ENCODE assay signal across 1 cellular context in genomic region chr17:50863221-50863843, GRCh38.
TF ChIP-seq lines count a peak whose summit lies in the region.

No MANE protein-coding gene starts in this region.

TF ChIP-seq in HepG2, 621 proteins besides CTCF, POLR2A, EP300 and RAD21 (continued from another document and continues in another):
- no peak for TF ChIP-seq SIN3B (IDR thresholded peaks at IDR 0.05; ENCODE audit: low read length)
- TF ChIP-seq ZNF44 (CRISPR knock-in tag; IDR thresholded peaks at IDR 0.05) = no peak
- no peak for TF ChIP-seq HIVEP1 (CRISPR knock-in tag; IDR thresholded peaks at IDR 0.05)
- TF ChIP-seq SMC3 (IDR thresholded peaks at IDR 0.05; ENCODE audit: low read length) = peak; percentile 92
- TF ChIP-seq KAT7 (CRISPR knock-in tag; IDR thresholded peaks at IDR 0.05; ENCODE audit: borderline replicate concordance) = peak; percentile 92; the same call in 1 of the 2 replicates
- no peak for TF ChIP-seq ZNF720 (CRISPR knock-in tag; IDR thresholded peaks at IDR 0.05)
- no peak for TF ChIP-seq PCBP1 (IDR thresholded peaks at IDR 0.05; ENCODE audit: borderline replicate concordance, low read depth, low read length)
- no peak for TF ChIP-seq JDP2 (CRISPR knock-in tag; IDR thresholded peaks at IDR 0.05; ENCODE audit: borderline replicate concordance)
- peak; percentile 43; the same call in 1 of the 2 replicates for TF ChIP-seq RXRA (CRISPR knock-in tag; IDR thresholded peaks at IDR 0.05)
- peak; percentile 50 for TF ChIP-seq TEAD3 (CRISPR knock-in tag; optimal IDR thresholded peaks at IDR 0.05; ENCODE audit: borderline replicate concordance)
- TF ChIP-seq ZBTB8A (CRISPR knock-in tag; IDR thresholded peaks at IDR 0.05; ENCODE audit: borderline replicate concordance, low read depth) = no peak
- no peak for TF ChIP-seq NFRKB (IDR thresholded peaks at IDR 0.05)
- TF ChIP-seq, protein P1, sequence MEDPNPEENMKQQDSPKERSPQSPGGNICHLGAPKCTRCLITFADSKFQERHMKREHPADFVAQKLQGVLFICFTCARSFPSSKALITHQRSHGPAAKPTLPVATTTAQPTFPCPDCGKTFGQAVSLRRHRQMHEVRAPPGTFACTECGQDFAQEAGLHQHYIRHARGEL (CRISPR knock-in tag; IDR thresholded peaks at IDR 0.05) = no peak
- TF ChIP-seq PCBP2 (optimal IDR thresholded peaks at IDR 0.05; ENCODE audit: low read depth, low read length, poor library complexity, severe bottlenecking) = no peak
- no peak for TF ChIP-seq REL (CRISPR knock-in tag; conservative IDR thresholded peaks at IDR 0.05)
- no peak for TF ChIP-seq GATA4 (IDR thresholded peaks at IDR 0.05; ENCODE audit: borderline replicate concordance, low read depth)
- 0 out of 2 replicates have a peak, but pooled peaks have one; percentile 46 for TF ChIP-seq MLLT10 (CRISPR knock-in tag; IDR thresholded peaks at IDR 0.05)
- TF ChIP-seq GABPA (IDR thresholded peaks at IDR 0.05; ENCODE audit: low read depth, low read length) = no peak
- no peak for TF ChIP-seq GABPA (CRISPR knock-in tag; IDR thresholded peaks at IDR 0.05; ENCODE audit: low read depth)
- no peak for TF ChIP-seq SETDB1 (CRISPR knock-in tag; IDR thresholded peaks at IDR 0.05; ENCODE audit: borderline replicate concordance)
- TF ChIP-seq DNMT1 (CRISPR knock-in tag; IDR thresholded peaks at IDR 0.05) = 0 out of 2 replicates have a peak, but pooled peaks have one; percentile 43
- no peak for TF ChIP-seq NFATC3 (CRISPR knock-in tag; IDR thresholded peaks at IDR 0.05)
- no peak for TF ChIP-seq HOXA9 (CRISPR knock-in tag; IDR thresholded peaks at IDR 0.05; ENCODE audit: borderline replicate concordance)
- no peak for TF ChIP-seq ZNF234 (CRISPR knock-in tag; conservative IDR thresholded peaks at IDR 0.05)
- no peak for TF ChIP-seq REXO4 (CRISPR knock-in tag; IDR thresholded peaks at IDR 0.05; ENCODE audit: borderline replicate concordance)
- TF ChIP-seq TCF12 (IDR thresholded peaks at IDR 0.05) = no peak
- TF ChIP-seq TCF12 (CRISPR knock-in tag; IDR thresholded peaks at IDR 0.05) = no peak
- TF ChIP-seq, protein P2, sequence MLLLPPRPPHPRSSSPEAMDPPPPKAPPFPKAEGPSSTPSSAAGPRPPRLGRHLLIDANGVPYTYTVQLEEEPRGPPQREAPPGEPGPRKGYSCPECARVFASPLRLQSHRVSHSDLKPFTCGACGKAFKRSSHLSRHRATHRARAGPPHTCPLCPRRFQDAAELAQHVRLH (CRISPR knock-in tag; IDR thresholded peaks at IDR 0.05; ENCODE audit: borderline replicate concordance, low read depth) = peak; percentile 72; the same call in 1 of the 2 replicates
- TF ChIP-seq ZNF562 (CRISPR knock-in tag; IDR thresholded peaks at IDR 0.05; ENCODE audit: borderline replicate concordance) = no peak
- no peak for TF ChIP-seq ONECUT2 (CRISPR knock-in tag; IDR thresholded peaks at IDR 0.05)
- TF ChIP-seq ZNF24 (IDR thresholded peaks at IDR 0.05) = no peak
- no peak for TF ChIP-seq BRF2 (CRISPR knock-in tag; IDR thresholded peaks at IDR 0.05)
- TF ChIP-seq ZNF839 (CRISPR knock-in tag; IDR thresholded peaks at IDR 0.05; ENCODE audit: borderline replicate concordance) = no peak; the same call in 1 of the 2 replicates
- TF ChIP-seq HNF4G (IDR thresholded peaks at IDR 0.05; ENCODE audit: borderline replicate concordance, low read depth, low read length) = no peak
- TF ChIP-seq HNF4G (CRISPR knock-in tag; IDR thresholded peaks at IDR 0.05; ENCODE audit: borderline replicate concordance, low read depth) = no peak
- no peak for TF ChIP-seq HDAC6 (IDR thresholded peaks at IDR 0.05; ENCODE audit: low read depth, low read length)
- TF ChIP-seq, protein P3, sequence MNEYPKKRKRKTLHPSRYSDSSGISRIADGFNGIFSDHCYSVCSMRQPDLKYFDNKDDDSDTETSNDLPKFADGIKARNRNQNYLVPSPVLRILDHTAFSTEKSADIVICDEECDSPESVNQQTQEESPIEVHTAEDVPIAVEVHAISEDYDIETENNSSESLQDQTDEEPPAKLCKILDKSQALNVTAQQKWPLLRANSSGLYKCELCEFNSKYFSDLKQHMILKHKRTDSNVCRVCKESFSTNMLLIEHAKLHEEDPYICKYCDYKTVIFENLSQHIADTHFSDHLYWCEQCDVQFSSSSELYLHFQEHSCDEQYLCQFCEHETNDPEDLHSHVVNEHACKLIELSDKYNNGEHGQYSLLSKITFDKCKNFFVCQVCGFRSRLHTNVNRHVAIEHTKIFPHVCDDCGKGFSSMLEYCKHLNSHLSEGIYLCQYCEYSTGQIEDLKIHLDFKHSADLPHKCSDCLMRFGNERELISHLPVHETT (CRISPR knock-in tag; conservative IDR thresholded peaks at IDR 0.05) = no peak
- TF ChIP-seq RELA (CRISPR knock-in tag; IDR thresholded peaks at IDR 0.05) = no peak
- no peak for TF ChIP-seq MZF1 (CRISPR knock-in tag; IDR thresholded peaks at IDR 0.05; ENCODE audit: borderline replicate concordance)
- no peak for TF ChIP-seq POGZ (CRISPR knock-in tag; IDR thresholded peaks at IDR 0.05)
- TF ChIP-seq ZNF276 (CRISPR knock-in tag; IDR thresholded peaks at IDR 0.05; ENCODE audit: low read depth) = no peak
- TF ChIP-seq ATF2 (CRISPR knock-in tag; IDR thresholded peaks at IDR 0.05) = peak; percentile 44; the same call in 1 of the 2 replicates
- TF ChIP-seq ZNF468 (CRISPR knock-in tag; IDR thresholded peaks at IDR 0.05) = no peak
- no peak for TF ChIP-seq ZNF674 (CRISPR knock-in tag; IDR thresholded peaks at IDR 0.05; ENCODE audit: low read depth)
- no peak for TF ChIP-seq TFAP4 (IDR thresholded peaks at IDR 0.05; ENCODE audit: borderline replicate concordance, low read depth)
- TF ChIP-seq ZNF616 (CRISPR knock-in tag; IDR thresholded peaks at IDR 0.05; ENCODE audit: low read depth) = no peak
- no peak for TF ChIP-seq AHDC1 (CRISPR knock-in tag; IDR thresholded peaks at IDR 0.05; ENCODE audit: borderline replicate concordance)
- no peak for TF ChIP-seq ZKSCAN8 (CRISPR knock-in tag; IDR thresholded peaks at IDR 0.05; ENCODE audit: borderline replicate concordance)
- TF ChIP-seq JARID2 (CRISPR knock-in tag; IDR thresholded peaks at IDR 0.05; ENCODE audit: insufficient replicate concordance) = no peak
- no peak for TF ChIP-seq RORA (CRISPR knock-in tag; IDR thresholded peaks at IDR 0.05)
- TF ChIP-seq MAZ (IDR thresholded peaks at IDR 0.05; ENCODE audit: borderline replicate concordance, low read depth, low read length) = no peak
- TF ChIP-seq MAZ (CRISPR knock-in tag; IDR thresholded peaks at IDR 0.05; ENCODE audit: low read depth) = no peak
- no peak for TF ChIP-seq ZNF160 (CRISPR knock-in tag; IDR thresholded peaks at IDR 0.05)
- TF ChIP-seq ZNF317 (CRISPR knock-in tag; IDR thresholded peaks at IDR 0.05) = 0 out of 2 replicates have a peak, but pooled peaks have one; percentile 26
- TF ChIP-seq, protein P4, sequence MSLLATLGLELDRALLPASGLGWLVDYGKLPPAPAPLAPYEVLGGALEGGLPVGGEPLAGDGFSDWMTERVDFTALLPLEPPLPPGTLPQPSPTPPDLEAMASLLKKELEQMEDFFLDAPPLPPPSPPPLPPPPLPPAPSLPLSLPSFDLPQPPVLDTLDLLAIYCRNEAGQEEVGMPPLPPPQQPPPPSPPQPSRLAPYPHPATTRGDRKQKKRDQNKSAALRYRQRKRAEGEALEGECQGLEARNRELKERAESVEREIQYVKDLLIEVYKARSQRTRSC (CRISPR knock-in tag; IDR thresholded peaks at IDR 0.05; ENCODE audit: low read depth) = no peak
- TF ChIP-seq, protein P5, sequence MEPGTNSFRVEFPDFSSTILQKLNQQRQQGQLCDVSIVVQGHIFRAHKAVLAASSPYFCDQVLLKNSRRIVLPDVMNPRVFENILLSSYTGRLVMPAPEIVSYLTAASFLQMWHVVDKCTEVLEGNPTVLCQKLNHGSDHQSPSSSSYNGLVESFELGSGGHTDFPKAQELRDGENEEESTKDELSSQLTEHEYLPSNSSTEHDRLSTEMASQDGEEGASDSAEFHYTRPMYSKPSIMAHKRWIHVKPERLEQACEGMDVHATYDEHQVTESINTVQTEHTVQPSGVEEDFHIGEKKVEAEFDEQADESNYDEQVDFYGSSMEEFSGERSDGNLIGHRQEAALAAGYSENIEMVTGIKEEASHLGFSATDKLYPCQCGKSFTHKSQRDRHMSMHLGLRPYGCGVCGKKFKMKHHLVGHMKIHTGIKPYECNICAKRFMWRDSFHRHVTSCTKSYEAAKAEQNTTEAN (CRISPR knock-in tag; conservative IDR thresholded peaks at IDR 0.05) = no peak
- no peak for TF ChIP-seq SP1 (IDR thresholded peaks at IDR 0.05)
- no peak for TF ChIP-seq SP1 (CRISPR knock-in tag; IDR thresholded peaks at IDR 0.05)
- no peak; the same call in 1 of the 2 replicates for TF ChIP-seq SATB2 (CRISPR knock-in tag; IDR thresholded peaks at IDR 0.05)
